9 cellular contexts compared by ENCODE assay signal in genomic region chr12:54352891-54353874, GRCh38. TPM values are rescaled to one million over a fixed set of nuclear protein-coding genes. Genes with fewer than 3 reads are reported as not detected.
DNase-seq lines count a peak whose midpoint lies in the region; ATAC-seq, FAIRE-seq and TF ChIP-seq lines count a peak whose summit lies in the region.
"Had no signal": no experiment of that assay in that cellular context is flagged by ENCODE, and none has a peak within 500 bp of the region (broad histone marks: within the 10 kb centered on the region; RNA-seq: fewer than 3 reads in every experiment).

No MANE protein-coding gene starts in this region.

- DNase-seq in G401 (ENCODE audit: low spot score) (peak; percentile 63), OCI-M1 (lab: John Stamatoyannopoulos, UW) (peak; percentile 51), glutamatergic neuron (peak; percentile 38), pons (ENCODE audit: low spot score) (peak; percentile 61), small intestine (no peak), HuH-7 (ENCODE audit: low spot score) (no peak)

- ATAC-seq in HG02588 (IDR thresholded peaks at IDR 0.05; ENCODE audit: unreplicated experiment) (no peak), GM18868 (IDR thresholded peaks at IDR 0.05; ENCODE audit: unreplicated experiment) (no peak)

- in situ Hi-C loops in G401 (cut with HindIII; ENCODE audit: low sequenced_read_pairs): loop anchor here (25.0 kb wide), 1 partner anchor 141 kb away; no protein-coding TSS in a partner anchor

- 22 to 39% (median 38%) methylated on average over 1 of the region's 1 CpG for WGBS in small intestine, 3 donors

- no peak overlapping the region for H3K4me3 ChIP-seq in small intestine (ENCODE audit: low read depth in 1 of 2, low read length in 2 of 2)

- peaks cover 59% of the 10 kb centered on the region for H3K4me1 Mint-ChIP-seq in glutamatergic neuron (ENCODE audit: low read depth, unreplicated experiment)

- peaks cover 8% of the 10 kb centered on the region for H3K36me3 Mint-ChIP-seq in glutamatergic neuron (ENCODE audit: unreplicated experiment)

- peaks cover 9 to 10% of the 10 kb centered on the region in 2 donors for H3K36me3 ChIP-seq in small intestine (ENCODE audit: control insufficient read depth in 2 of 2, insufficient read depth in 2 of 2, low read length in 2 of 2)

- H3K27ac Mint-ChIP-seq in glutamatergic neuron (ENCODE audit: unreplicated experiment): peak overlapping the region; percentile 57

- no peak for TF ChIP-seq CTCF in glutamatergic neuron (IDR thresholded peaks at IDR 0.05; ENCODE audit: partially characterized antibody, unreplicated experiment)

- peaks cover 11% of the 10 kb centered on the region for H3K27me3 Mint-ChIP-seq in glutamatergic neuron (ENCODE audit: unreplicated experiment)

- H3K27me3 ChIP-seq in small intestine (ENCODE audit: control insufficient read depth in 2 of 2, insufficient read depth in 2 of 2, low read length in 2 of 2): no peaks in the 10 kb centered on the region

- peak overlapping the region; percentile 86 for H3K4me3 Mint-ChIP-seq in glutamatergic neuron (ENCODE audit: unreplicated experiment)

- H3K27ac ChIP-seq in small intestine (ENCODE audit: low read depth in 1 of 2, low read length in 1 of 2): peak overlapping the region in 1 of 2 donors; percentile 14

- H3K9me3 Mint-ChIP-seq in glutamatergic neuron (ENCODE audit: unreplicated experiment): peaks cover 10% of the 10 kb centered on the region

- H3K4me1 ChIP-seq in small intestine (ENCODE audit: control insufficient read depth in 2 of 2, insufficient read depth in 1 of 2, low read depth in 1 of 2, low read length in 1 of 2): peaks cover 0 to 1% of the 10 kb centered on the region in 2 donors

- H3K9me3 ChIP-seq in small intestine (ENCODE audit: control insufficient read depth, low read depth): no peaks in the 10 kb centered on the region

- FAIRE-seq in small intestine (lab: Jason Lieb, UNC): no peak

RNA-seq across cellular contexts. Expression of gene GPR84, which starts 11.1 kb away (rescaled TPM):
- total RNA-seq in G401 (2014; rRNA removed; shearing (Covaris generic)): 1.0 TPM in 1 of 2 replicates, not detected in the other
- not detected for total RNA-seq in glutamatergic neuron (ENCODE audit: unreplicated experiment)
- polyA plus RNA-seq in small intestine: under 1 TPM in 1 of 3 donors, not detected in 2; 0.33 TPM

RNA-seq across cellular contexts. Expression of gene COPZ1, which starts 28.3 kb away (rescaled TPM):
- 219 and 225 TPM in 2 replicates for total RNA-seq in G401 (2014; rRNA removed; shearing (Covaris generic))
- total RNA-seq in glutamatergic neuron (ENCODE audit: unreplicated experiment): 88.6 TPM
- polyA plus RNA-seq in small intestine: 100 to 1,000 TPM; 114 to 140 (median 136) TPM

RNA-seq across cellular contexts. Expression of gene ZNF385A, which starts 31.4 kb away (rescaled TPM):
- total RNA-seq in G401 (2014; rRNA removed; shearing (Covaris generic)): 6.0 and 8.6 TPM in 2 replicates
- 26.6 TPM for total RNA-seq in glutamatergic neuron (ENCODE audit: unreplicated experiment)
- polyA plus RNA-seq in small intestine: 1 to 10 TPM in 2 of 3 donors, under 1 TPM in 1; 0.45 to 9.7 (median 7.7) TPM

RNA-seq across cellular contexts. Expression of gene NFE2, which starts 52.4 kb away (rescaled TPM):
- 13.7 and 18.5 TPM in 2 replicates for total RNA-seq in G401 (2014; rRNA removed; shearing (Covaris generic))
- not detected for total RNA-seq in glutamatergic neuron (ENCODE audit: unreplicated experiment)
- polyA plus RNA-seq in small intestine: under 1 TPM in 1 of 3 donors, not detected in 2; 0.07 TPM
- total RNA-seq: activated CD8-positive, alpha-beta memory T cell treated with anti-CD3 and anti-CD28 coated beads for 36 hours had no signal

Comparison
In these comparisons a context has a peak if more than half of its experiments do, and no peak if none do; other contexts are left out.
1. DNase-seq: peak in G401 (single experiment), OCI-M1 (single experiment), glutamatergic neuron (single experiment) and pons (single experiment); none in small intestine (single experiment) and HuH-7 (single experiment).